ENCODE assay signal across 25 cellular contexts in genomic region chr3:42230860-42231259, GRCh38. TPM values are rescaled to one million over a fixed set of nuclear protein-coding genes. Genes with fewer than 3 reads are reported as not detected.
DNase-seq lines count a peak whose midpoint lies in the region; ATAC-seq, FAIRE-seq and TF ChIP-seq lines count a peak whose summit lies in the region.
"Had no signal": no experiment of that assay in that cellular context is flagged by ENCODE, and none has a peak within 500 bp of the region (broad histone marks: within the 10 kb centered on the region; RNA-seq: fewer than 3 reads in every experiment).

No MANE protein-coding gene starts in this region.

- no peaks in the 10 kb centered on the region for H3F3A ChIP-seq in neural progenitor cell (ENCODE audit: low read depth)

- H3K4me1 ChIP-seq in neural progenitor cell (peaks cover 10% of the 10 kb centered on the region), small intestine (ENCODE audit: control insufficient read depth in 2 of 2, insufficient read depth in 1 of 2, low read depth in 1 of 2, low read length in 1 of 2) (no peaks in the 10 kb centered on the region)
- H3K4me1 ChIP-seq: BE2C, BLaER1 had no signal

- no peak overlapping the region for H3K4me3 Mint-ChIP-seq in neural progenitor cell
- H3K4me3 Mint-ChIP-seq: CD14-positive monocyte; CD4-positive, alpha-beta memory T cell; CD4-positive, CD25-positive, alpha-beta regulatory T cell; CD8-positive, alpha-beta memory T cell had no signal

- no peak for FAIRE-seq in small intestine (lab: Jason Lieb, UNC)
- FAIRE-seq: A204.1, D721Med, G401.6, GM12891, GM19239 had no signal

- H3K27me3 ChIP-seq in neural progenitor cell (no peaks in the 10 kb centered on the region), small intestine (ENCODE audit: control insufficient read depth in 2 of 2, insufficient read depth in 2 of 2, low read length in 2 of 2) (no peaks in the 10 kb centered on the region)
- H3K27me3 ChIP-seq: BE2C, BLaER1 had no signal

- H3K27ac Mint-ChIP-seq in neural progenitor cell: no peak overlapping the region
- H3K27ac Mint-ChIP-seq: CD4-positive, alpha-beta memory T cell; CD8-positive, alpha-beta memory T cell had no signal

- H3K36me3 ChIP-seq in neural progenitor cell: no peaks in the 10 kb centered on the region
- H3K36me3 ChIP-seq in small intestine (ENCODE audit: control insufficient read depth in 2 of 2, insufficient read depth in 2 of 2, low read length in 2 of 2): no peaks in the 10 kb centered on the region
- H3K36me3 ChIP-seq: BE2C had no signal

- no peak overlapping the region for H3K4me3 ChIP-seq in neural progenitor cell
- no peak overlapping the region for H3K4me3 ChIP-seq in small intestine (ENCODE audit: low read depth in 1 of 2, low read length in 2 of 2)
- H3K4me3 ChIP-seq: BLaER1 had no signal

- peaks cover 1% of the 10 kb centered on the region for H3K36me3 Mint-ChIP-seq in neural progenitor cell
- H3K36me3 Mint-ChIP-seq: CD4-positive, alpha-beta memory T cell; CD4-positive, CD25-positive, alpha-beta regulatory T cell had no signal

- TF ChIP-seq CTCF in VCaP (conservative IDR thresholded peaks at IDR 0.05) (no peak), neural progenitor cell (IDR thresholded peaks at IDR 0.05) (no peak)

- H3K9me3 Mint-ChIP-seq in neural progenitor cell: no peaks in the 10 kb centered on the region
- H3K9me3 Mint-ChIP-seq: CD14-positive monocyte had no signal

- H3K27me3 Mint-ChIP-seq in neural progenitor cell (ENCODE audit: insufficient read depth, low read depth): peaks cover 11% of the 10 kb centered on the region

- H3K79me2 ChIP-seq in neural progenitor cell (ENCODE audit: low read depth): no peaks in the 10 kb centered on the region

- H3K9me3 ChIP-seq in neural progenitor cell (ENCODE audit: low read depth): no peaks in the 10 kb centered on the region
- no peaks in the 10 kb centered on the region for H3K9me3 ChIP-seq in small intestine (ENCODE audit: control insufficient read depth, low read depth)
- H3K9me3 ChIP-seq: BE2C, BLaER1, Caco-2 had no signal

- DNase-seq in left lobe of liver (ENCODE audit: low spot score) (peak; percentile 74), neural progenitor cell (ENCODE audit: low spot score) (no peak), small intestine (peak; percentile 44)
- no peak for DNase-seq in activated T-cell treated with anti-CD3 and anti-CD28 coated beads, Interleukin-2, amount 50 U/mL, for 1 hour
- no peak for DNase-seq in activated CD4-positive, alpha-beta T cell treated with anti-CD3 and anti-CD28 coated beads for 48 hours
- DNase-seq: 8988T; ACHN; BE2C; C1 segment of cervical spinal cord; Caco-2; Calu3; CD4-positive, alpha-beta memory T cell; CD4-positive, CD25-positive, alpha-beta regulatory T cell; CD8-positive, alpha-beta memory T cell; DMS79 treated with DMSO at 0.1 percent for 48 hours; GF-D8 had no signal

- H3K4me1 Mint-ChIP-seq in neural progenitor cell: peaks cover 2% of the 10 kb centered on the region
- H3K4me1 Mint-ChIP-seq: CD14-positive monocyte; CD4-positive, alpha-beta memory T cell; CD4-positive, CD25-positive, alpha-beta regulatory T cell had no signal

- H3K4me2 ChIP-seq in neural progenitor cell: no peak overlapping the region
- H3K4me2 ChIP-seq: BLaER1 had no signal

- no peaks in the 10 kb centered on the region for H4K20me1 ChIP-seq in neural progenitor cell (ENCODE audit: low read depth)
- H4K20me1 ChIP-seq: BLaER1 had no signal

- ATAC-seq in left lobe of liver: peak; percentile 93
- ATAC-seq in HG02938 (IDR thresholded peaks at IDR 0.05; ENCODE audit: unreplicated experiment): no peak

- no peak overlapping the region for H3K9ac ChIP-seq in neural progenitor cell
- H3K9ac ChIP-seq: BLaER1 had no signal

- H2AFZ ChIP-seq in neural progenitor cell (replicated peaks): peak overlapping the region; percentile 63

- H3K27ac ChIP-seq in VCaP: peak overlapping the region; percentile 52
- H3K27ac ChIP-seq in neural progenitor cell: no peak overlapping the region
- H3K27ac ChIP-seq in small intestine (ENCODE audit: low read depth in 1 of 2, low read length in 1 of 2): no peak overlapping the region
- H3K27ac ChIP-seq: BLaER1 had no signal

- 43 to 79% (median 55%) methylated on average over 5 of the region's 5 CpGs for WGBS in small intestine, 3 donors

RNA-seq across cellular contexts. Expression of gene CCK, which starts 35.1 kb away (rescaled TPM):
- total RNA-seq in left lobe of liver (not detected), neural progenitor cell (ENCODE audit: low replicate concordance) (1.1 and 3.4 TPM in 2 replicates)
- polyA plus RNA-seq in small intestine: 10 to 100 TPM; 13.8 to 44.9 (median 32.0) TPM
- total RNA-seq: Caco-2; Calu3; CD4-positive, alpha-beta memory T cell; CD4-positive, CD25-positive, alpha-beta regulatory T cell; CD8-positive, alpha-beta memory T cell had no signal
- polyA plus RNA-seq: CD14-positive monocyte; CD4-positive, alpha-beta memory T cell; CD4-positive, CD25-positive, alpha-beta regulatory T cell; CD8-positive, alpha-beta memory T cell had no signal

Comparison
In these comparisons a context has a peak if more than half of its experiments do, and no peak if none do; other contexts are left out.
1. DNase-seq: peak in left lobe of liver (single experiment) and small intestine (single experiment); none in neural progenitor cell (single experiment), activated T-cell treated with anti-CD3 and anti-CD28 coated beads, Interleukin-2, amount 50 U/mL, for 1 hour (single experiment) and activated CD4-positive, alpha-beta T cell treated with anti-CD3 and anti-CD28 coated beads for 48 hours (single experiment).